Comparison of ENCODE assay signal across 25 cellular contexts in the genomic region with DNA sequence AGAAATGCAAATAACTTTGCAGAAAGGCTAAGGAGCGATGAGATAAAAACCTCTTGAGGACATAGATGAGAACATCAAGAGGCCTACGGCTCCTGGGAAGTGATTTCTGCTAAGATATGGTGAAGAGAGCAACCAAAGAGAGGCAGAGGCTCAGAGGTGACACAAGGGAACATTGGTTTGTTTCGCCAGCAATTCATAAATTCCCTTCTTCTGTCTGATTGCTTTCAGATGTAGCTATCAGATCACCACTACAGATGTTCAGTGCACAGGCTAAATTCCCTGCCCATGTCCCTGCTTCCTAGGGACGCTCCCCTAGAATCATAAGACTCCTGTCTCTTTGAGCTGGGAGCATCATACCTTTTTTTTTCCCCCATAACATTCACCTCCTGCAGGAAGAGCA. TPM values are rescaled to one million over a fixed set of nuclear protein-coding genes. Genes with fewer than 3 reads are reported as not detected.
"Had no signal": no experiment of that assay in that cellular context is flagged by ENCODE, and none has a peak within 500 bp of the region (broad histone marks: within the 10 kb centered on the region; RNA-seq: fewer than 3 reads in every experiment).

No MANE protein-coding gene starts in this region.

- H3K9me3 ChIP-seq: MG63, SK-N-SH had no signal

- H3K36me3 ChIP-seq: MG63 had no signal

- H3K9ac ChIP-seq: SK-N-SH had no signal

- FAIRE-seq: RCC 7860 had no signal

- DNase-seq: IMR-90, Karpas-422, KG1, MG63, NCI-H1092, NCI-H1105 treated with DMSO at 0.1 percent for 48 hours, NCI-H1417 treated with DMSO at 0.1 percent for 48 hours, NCI-H146, NCI-H187, NCI-H2029, NCI-H2081 treated with DMSO at 0.1 percent for 48 hours, NCI-H2171, NCI-H226, NCI-H446, NCI-H510A, NCI-H524 treated with DMSO at 0.1 percent for 48 hours, NCI-H69, NCI-H774, RPMI8226, SHP77, SK-N-SH, SW 1271 had no signal

- H3K4me3 ChIP-seq: MG63 had no signal

- H3K4me2 ChIP-seq: SK-N-SH had no signal

RNA-seq across cellular contexts. Expression of a gene that starts 11.2 kb away (rescaled TPM):
- total RNA-seq: HT-29, IMR-90, SK-MEL-5 had no signal
- polyA plus RNA-seq: IMR-90, SK-N-SH had no signal
